In the genomic region with DNA sequence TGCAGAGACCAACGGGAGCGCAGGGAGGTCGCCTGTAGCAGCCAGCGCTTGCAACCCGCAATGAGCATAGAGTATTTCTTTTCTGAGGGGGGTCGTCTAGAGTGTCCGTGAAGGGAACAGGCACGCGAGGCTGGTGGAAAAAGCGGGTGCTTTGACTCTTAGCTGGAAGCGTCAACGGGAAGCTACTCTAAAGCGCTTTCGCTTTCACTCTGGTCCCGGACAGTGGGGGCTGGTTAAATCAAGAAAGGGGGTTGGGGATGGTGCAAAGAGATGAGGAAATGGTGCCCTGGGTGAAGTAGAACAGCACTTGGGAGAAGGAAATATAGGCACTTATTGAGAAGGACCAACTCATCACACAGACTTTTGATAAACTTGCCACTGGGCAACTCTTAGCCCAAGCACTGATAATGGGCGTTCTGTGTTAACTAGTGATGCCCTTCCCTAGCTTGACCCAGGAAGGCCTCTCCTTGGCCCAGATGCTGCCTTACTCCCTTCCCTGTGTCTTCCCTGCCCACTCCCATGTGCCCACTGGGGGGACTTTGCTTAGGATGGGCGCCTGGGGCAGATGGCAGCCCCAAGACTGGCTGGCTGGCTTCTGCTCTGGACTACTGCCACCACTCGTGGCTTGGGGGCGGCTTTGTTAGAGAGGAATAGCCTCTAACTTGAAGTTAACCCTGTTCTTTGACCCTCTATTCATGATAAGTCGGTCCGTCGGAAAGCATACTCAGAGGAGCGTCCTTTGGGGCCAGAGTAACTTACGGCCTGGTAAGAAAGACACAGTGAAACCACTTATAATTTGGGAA, we compare ENCODE assay signal across 8 cellular contexts. TPM values are rescaled to one million over a fixed set of nuclear protein-coding genes. Genes with fewer than 3 reads are reported as not detected.
DNase-seq lines count a peak whose midpoint lies in the region; ATAC-seq and TF ChIP-seq lines count a peak whose summit lies in the region.

No MANE protein-coding gene starts in this region.

- peak overlapping the region; percentile 93 for H3K4me3 Mint-ChIP-seq in endothelial cell (ENCODE audit: unreplicated experiment)

- ATAC-seq in GM19397 (IDR thresholded peaks at IDR 0.05; ENCODE audit: unreplicated experiment) (peak; percentile 11), GM21390 (IDR thresholded peaks at IDR 0.05; ENCODE audit: unreplicated experiment) (no peak)

- H3K4me3 ChIP-seq in mononuclear cell (ENCODE audit: low read length): peak overlapping the region; percentile 95

- peaks cover 73% of the 10 kb centered on the region for H3K4me1 ChIP-seq in mononuclear cell (ENCODE audit: insufficient read depth, low read length)

- no peaks in the 10 kb centered on the region for H3K9me3 ChIP-seq in mononuclear cell (ENCODE audit: low read depth, low read length)

- no peaks in the 10 kb centered on the region for H3K27me3 ChIP-seq in mononuclear cell (ENCODE audit: insufficient read depth, low read length)

- H3K4me1 Mint-ChIP-seq in endothelial cell (ENCODE audit: unreplicated experiment): peaks cover 10% of the 10 kb centered on the region

- H3K27ac Mint-ChIP-seq in endothelial cell (ENCODE audit: unreplicated experiment): no peak overlapping the region

- DNase-seq in AML-193 (lab: John Stamatoyannopoulos, UW) (peak; percentile 42 to 49), HuH-7 (ENCODE audit: low spot score) (peak; percentile 35), endothelial cell (ENCODE audit: low spot score) (no peak), superior temporal gyrus (ENCODE audit: extremely low spot score) (peak; percentile 67)
- DNase-seq in activated CD4-positive, alpha-beta T cell treated with anti-CD3 and anti-CD28 coated beads, Interleukin-2, amount 50 U/mL, for 48 hours: peak; percentile 59 to 68

- peaks cover 22% of the 10 kb centered on the region for H3K27me3 Mint-ChIP-seq in endothelial cell (ENCODE audit: unreplicated experiment)

- TF ChIP-seq CTCF in endothelial cell (IDR thresholded peaks at IDR 0.05; ENCODE audit: unreplicated experiment): no peak

- H3K36me3 Mint-ChIP-seq in endothelial cell (ENCODE audit: low read depth, unreplicated experiment): peaks cover 4% of the 10 kb centered on the region

- no peaks in the 10 kb centered on the region for H3K9me3 Mint-ChIP-seq in endothelial cell (ENCODE audit: unreplicated experiment)

RNA-seq across cellular contexts. Expression of gene PSMB9, which starts 0.6 kb away (rescaled TPM):
- not detected for total RNA-seq in endothelial cell (ENCODE audit: unreplicated experiment)
- 18.7 TPM for total RNA-seq in mononuclear cell

RNA-seq across cellular contexts. Expression of gene TAP1, which starts 1.1 kb away (rescaled TPM):
- total RNA-seq in endothelial cell (ENCODE audit: unreplicated experiment) (1.6 TPM), mononuclear cell (67.2 TPM)

RNA-seq across cellular contexts. Expression of gene PSMB8, which starts 10.7 kb away (rescaled TPM):
- total RNA-seq in endothelial cell (ENCODE audit: unreplicated experiment) (5.2 TPM), mononuclear cell (81.4 TPM)

RNA-seq across cellular contexts. Expression of gene TAP2, which starts 16.0 kb away (rescaled TPM):
- total RNA-seq in endothelial cell (ENCODE audit: unreplicated experiment) (9.2 TPM), mononuclear cell (45.0 TPM)

RNA-seq across cellular contexts. Expression of gene HLA-DOB, which starts 37.8 kb away (rescaled TPM):
- total RNA-seq in endothelial cell (ENCODE audit: unreplicated experiment) (not detected), mononuclear cell (6.6 TPM)

Comparison
In these comparisons a context has a peak if more than half of its experiments do, and no peak if none do; other contexts are left out.
1. RNA of gene PSMB9, which starts 0.6 kb away (total RNA-seq): 18.7 TPM in mononuclear cell (single experiment); not detected in endothelial cell (single experiment); every median in the first group is over 10 times any median in the second.
2. RNA of gene TAP1, which starts 1.1 kb away (total RNA-seq): 67.2 TPM in mononuclear cell (single experiment); 1.6 TPM in endothelial cell (single experiment); every median in the first group is over 10 times any median in the second.
3. RNA of gene PSMB8, which starts 10.7 kb away (total RNA-seq): 81.4 TPM in mononuclear cell (single experiment); 5.2 TPM in endothelial cell (single experiment); every median in the first group is over 10 times any median in the second.